ENCODE assay signal across 27 cellular contexts in genomic region chr11:477042-477715, GRCh38. TPM values are rescaled to one million over a fixed set of nuclear protein-coding genes. Genes with fewer than 3 reads are reported as not detected.
DNase-seq lines count a peak whose midpoint lies in the region; ATAC-seq and TF ChIP-seq lines count a peak whose summit lies in the region.
"Had no signal": no experiment of that assay in that cellular context is flagged by ENCODE, and none has a peak within 500 bp of the region (broad histone marks: within the 10 kb centered on the region; RNA-seq: fewer than 3 reads in every experiment).

No MANE protein-coding gene starts in this region.

- H2AFZ ChIP-seq in GM23338 = no peak overlapping the region

- peak; percentile 25 for ATAC-seq in GM23338
- ATAC-seq in omental fat pad (ENCODE audit: low FRiP score) = peak; percentile 22
- ATAC-seq in GM21825 (IDR thresholded peaks at IDR 0.05; ENCODE audit: unreplicated experiment) = no peak
- ATAC-seq in HG02763 (IDR thresholded peaks at IDR 0.05; ENCODE audit: unreplicated experiment) = no peak
- ATAC-seq: activated T-cell treated with anti-CD3 and anti-CD28 coated beads, Interleukin-2, amount 50 U/mL, for 4 hours; lower lobe of right lung had no signal

- H4K20me1 ChIP-seq in GM23338 (replicated peaks; ENCODE audit: insufficient read depth) = peaks cover 2% of the 10 kb centered on the region; the same call in 1 of the 2 replicates

- no peaks in the 10 kb centered on the region for H3K9me2 ChIP-seq in GM23338 (ENCODE audit: insufficient read depth)

- no peaks in the 10 kb centered on the region for H3K36me3 ChIP-seq in GM23338 (ENCODE audit: insufficient read depth)
- H3K36me3 ChIP-seq: adrenal gland, breast epithelium, lower lobe of right lung had no signal

- H3K4me3 Mint-ChIP-seq in GM23338 = no peak overlapping the region
- H3K4me3 Mint-ChIP-seq in glutamatergic neuron (ENCODE audit: unreplicated experiment) = no peak overlapping the region
- H3K4me3 Mint-ChIP-seq: activated CD4-positive, alpha-beta T cell treated with anti-CD3 and anti-CD28 coated beads, Interleukin-2, amount 10 ng/mL, durations not matched to agents 24 days and 14 days; activated T-cell treated with anti-CD3 and anti-CD28 coated beads, Interleukin-2, amount 50 U/mL, for 4 hours; CD14-positive monocyte had no signal

- H3K27me3 ChIP-seq in GM23338 (ENCODE audit: insufficient read depth) = no peaks in the 10 kb centered on the region
- H3K27me3 ChIP-seq: adrenal gland, breast epithelium, testis, vagina had no signal

- H3K36me3 Mint-ChIP-seq in GM23338 (ENCODE audit: low read depth) (peaks cover 6% of the 10 kb centered on the region; the same call in 2 of the 3 replicates), glutamatergic neuron (ENCODE audit: unreplicated experiment) (peaks cover 10% of the 10 kb centered on the region)

- H3K27me3 Mint-ChIP-seq in GM23338 (ENCODE audit: insufficient read depth, low read depth, poor library complexity) = peaks cover 6% of the 10 kb centered on the region
- H3K27me3 Mint-ChIP-seq in glutamatergic neuron (ENCODE audit: unreplicated experiment) = peaks cover 16% of the 10 kb centered on the region
- H3K27me3 Mint-ChIP-seq: activated CD4-positive, alpha-beta T cell treated with anti-CD3 and anti-CD28 coated beads, Interleukin-2, amount 10 ng/mL, durations not matched to agents 24 days and 14 days had no signal

- H3K4me1 Mint-ChIP-seq in GM23338 (peaks cover 3% of the 10 kb centered on the region), glutamatergic neuron (ENCODE audit: low read depth, unreplicated experiment) (peaks cover 23% of the 10 kb centered on the region)
- H3K4me1 Mint-ChIP-seq: activated CD4-positive, alpha-beta T cell treated with anti-CD3 and anti-CD28 coated beads, Interleukin-2, amount 10 ng/mL, durations not matched to agents 24 days and 14 days; CD14-positive monocyte had no signal

- DNase-seq in GM23338 (ENCODE audit: low spot score) = no peak
- no peak for DNase-seq in glutamatergic neuron
- DNase-seq in omental fat pad (ENCODE audit: low spot score) = no peak
- DNase-seq in NCI-H1092 (lab: John Stamatoyannopoulos, UW) = no peak
- no peak for DNase-seq in GM03348 (ENCODE audit: low spot score)
- DNase-seq: activated CD4-positive, alpha-beta T cell treated with anti-CD3 and anti-CD28 coated beads, Interleukin-2, amount 10 ng/mL, durations not matched to agents 24 days and 14 days; activated T-cell treated with anti-CD3 and anti-CD28 coated beads, Interleukin-2, amount 50 U/mL, for 4 hours; adrenal gland; EL; GOT3; KG1; lower lobe of right lung; MM.1S; NCI-H1436 treated with DMSO at 0.1 percent for 48 hours; NCI-H526; T-helper 2 cell; testis had no signal

- no peak overlapping the region for H3K27ac ChIP-seq in GM23338 (ENCODE audit: low read depth)
- H3K27ac ChIP-seq in angular gyrus (ENCODE audit: low read depth, low read length) = peak overlapping the region; percentile 8
- H3K27ac ChIP-seq: adrenal gland, breast epithelium, lower lobe of right lung, SK-N-MC, vagina had no signal

- peak overlapping the region; percentile 67 for H3K27ac Mint-ChIP-seq in GM23338
- peak overlapping the region; percentile 64 for H3K27ac Mint-ChIP-seq in glutamatergic neuron (ENCODE audit: unreplicated experiment)
- H3K27ac Mint-ChIP-seq: activated CD4-positive, alpha-beta T cell treated with anti-CD3 and anti-CD28 coated beads, Interleukin-2, amount 10 ng/mL, durations not matched to agents 24 days and 14 days had no signal

- H3K4me1 ChIP-seq in GM23338 (ENCODE audit: insufficient read depth) = no peaks in the 10 kb centered on the region
- H3K4me1 ChIP-seq: adrenal gland, breast epithelium, lower lobe of right lung, vagina had no signal

- no peak overlapping the region for H3K4me3 ChIP-seq in GM23338
- H3K4me3 ChIP-seq: adrenal gland, breast epithelium, lower lobe of right lung, SK-N-MC, smooth muscle cell, testis, vagina had no signal

- TF ChIP-seq CTCF in GM23338 (conservative IDR thresholded peaks at IDR 0.05; ENCODE audit: low read depth in 2 of 2) (no peak), glutamatergic neuron (IDR thresholded peaks at IDR 0.05; ENCODE audit: partially characterized antibody, unreplicated experiment) (no peak), omental fat pad (IDR thresholded peaks at IDR 0.05) (no peak)

- no peak overlapping the region for H3K4me2 ChIP-seq in GM23338
- H3K4me2 ChIP-seq: smooth muscle cell had no signal

- peaks cover 8% of the 10 kb centered on the region for H3F3A ChIP-seq in GM23338 (replicated peaks; ENCODE audit: low read depth)

- no peaks in the 10 kb centered on the region for H3K9me3 Mint-ChIP-seq in GM23338
- H3K9me3 Mint-ChIP-seq in glutamatergic neuron (ENCODE audit: unreplicated experiment) = peaks cover 12% of the 10 kb centered on the region
- H3K9me3 Mint-ChIP-seq: activated CD4-positive, alpha-beta T cell treated with anti-CD3 and anti-CD28 coated beads, Interleukin-2, amount 10 ng/mL, durations not matched to agents 24 days and 14 days; activated T-cell treated with anti-CD3 and anti-CD28 coated beads, Interleukin-2, amount 50 U/mL, for 4 hours had no signal

- H3K79me2 ChIP-seq in GM23338 (replicated peaks; ENCODE audit: insufficient read depth) = peaks cover 29% of the 10 kb centered on the region

TF ChIP-seq in GM23338, 12 proteins besides CTCF, POLR2A, EP300 and RAD21:
- TF ChIP-seq EZH2 (IDR thresholded peaks at IDR 0.05; ENCODE audit: low read depth, unreplicated experiment) (no peak), STAT1 (IDR thresholded peaks at IDR 0.05; ENCODE audit: unreplicated experiment) (no peak)

RNA-seq across cellular contexts. Expression of gene PTDSS2, which starts 27.1 kb away (rescaled TPM):
- 46.6 and 145 TPM in 2 replicates for total RNA-seq in GM23338 (2014; rRNA removed; shearing (Covaris generic))
- polyA plus RNA-seq in GM23338 (2016; fragmentation: Nextera tagmentation; extraction: Ambion mirVana) = 22.7 and 23.8 TPM in 2 replicates
- total RNA-seq in glutamatergic neuron (ENCODE audit: unreplicated experiment) (123 TPM), omental fat pad (10 to 100 TPM; 33.0 to 45.2 (median 39.0) TPM)

RNA-seq across cellular contexts. Expression of gene RNH1, which starts 29.9 kb away (rescaled TPM):
- total RNA-seq in GM23338 (2014; rRNA removed; shearing (Covaris generic)) = 50.4 and 56.3 TPM in 2 replicates
- 32.3 and 33.3 TPM in 2 replicates for polyA plus RNA-seq in GM23338 (2016; fragmentation: Nextera tagmentation; extraction: Ambion mirVana)
- total RNA-seq in glutamatergic neuron (ENCODE audit: unreplicated experiment) (85.9 TPM), omental fat pad (100 to 1,000 TPM; 218 to 259 (median 230) TPM)

RNA-seq across cellular contexts. Expression of gene ANO9, which starts 35.4 kb away (rescaled TPM):
- 6.5 and 10.2 TPM in 2 replicates for total RNA-seq in GM23338 (2014; rRNA removed; shearing (Covaris generic))
- 7.5 and 9.0 TPM in 2 replicates for polyA plus RNA-seq in GM23338 (2016; fragmentation: Nextera tagmentation; extraction: Ambion mirVana)
- total RNA-seq in glutamatergic neuron (ENCODE audit: unreplicated experiment) = 1.8 TPM
- 1 to 10 TPM in 3 of 4 donors, under 1 TPM in 1; 0.79 to 3.6 (median 3.1) TPM for total RNA-seq in omental fat pad
- total RNA-seq: fibroblast of lung, RPMI7951 had no signal
- polyA plus RNA-seq: fibroblast of lung had no signal

RNA-seq across cellular contexts. Expression of gene HRAS, which starts 58.2 kb away (rescaled TPM):
- 28.7 and 37.9 TPM in 2 replicates for total RNA-seq in GM23338 (2014; rRNA removed; shearing (Covaris generic))
- 46.3 and 48.7 TPM in 2 replicates for polyA plus RNA-seq in GM23338 (2016; fragmentation: Nextera tagmentation; extraction: Ambion mirVana)
- total RNA-seq in glutamatergic neuron (ENCODE audit: unreplicated experiment) (140 TPM), omental fat pad (10 to 100 TPM; 30.1 to 44.9 (median 35.0) TPM)

Comparison
In these comparisons a context has a peak if more than half of its experiments do, and no peak if none do; other contexts are left out.
1. ATAC-seq: peak in GM23338 (single experiment) and omental fat pad (single experiment); none in GM21825 (single experiment) and HG02763 (single experiment).